In genomic region chrX:72713130-72713529, GRCh38 we compare ENCODE assay signal across 9 cellular contexts. TPM values are rescaled to one million over a fixed set of nuclear protein-coding genes. Genes with fewer than 3 reads are reported as not detected.
A peak's percentile ranks its signal among the peaks of the same experiment; 100 is the strongest.
DNase-seq lines count a peak whose midpoint lies in the region; ATAC-seq and TF ChIP-seq lines count a peak whose summit lies in the region.
"Had no signal": no experiment of that assay in that cellular context is flagged by ENCODE, and none has a peak within 500 bp of the region (broad histone marks: within the 10 kb centered on the region; RNA-seq: fewer than 3 reads in every experiment).

No MANE protein-coding gene starts in this region.

- no peaks in the 10 kb centered on the region for H3K36me3 ChIP-seq in esophagus squamous epithelium
- no peaks in the 10 kb centered on the region for H3K36me3 ChIP-seq in skeletal muscle satellite cell (ENCODE audit: insufficient read depth, low read length)

- H3K9me3 ChIP-seq in esophagus squamous epithelium, result no peaks in the 10 kb centered on the region
- H3K9me3 ChIP-seq in skeletal muscle satellite cell (replicated peaks; ENCODE audit: low read length), result no peaks in the 10 kb centered on the region

- H3K4me2 ChIP-seq in skeletal muscle satellite cell (ENCODE audit: low read length), result peak overlapping the region; percentile 74

- DNase-seq in DMS53 (lab: John Stamatoyannopoulos, UW), result peak; percentile 16
- no peak for DNase-seq in DMS53 treated with DMSO at 0.1 percent for 48 hours (lab: John Stamatoyannopoulos, UW; ENCODE audit: unreplicated experiment)
- peak; percentile 9 for DNase-seq in SW480 (ENCODE audit: low spot score)
- no peak for DNase-seq in esophagus squamous epithelium (lab: John Stamatoyannopoulos, UW)
- no peak for DNase-seq in KG1 (lab: John Stamatoyannopoulos, UW)
- DNase-seq in NCI-H2171 (lab: John Stamatoyannopoulos, UW), result no peak
- DNase-seq: foreskin melanocyte had no signal

- peak overlapping the region in 2 of 4 donors; percentile 84 for H3K27ac ChIP-seq in esophagus squamous epithelium

- ATAC-seq in GM18520 (IDR thresholded peaks at IDR 0.05; ENCODE audit: unreplicated experiment), result no peak

- peak overlapping the region; percentile 70 for H3K9ac ChIP-seq in skeletal muscle satellite cell (ENCODE audit: low read depth, low read length)

- TF ChIP-seq CTCF in esophagus squamous epithelium (IDR thresholded peaks at IDR 0.05), result no peak

- H3K4me3 ChIP-seq in esophagus squamous epithelium (peak overlapping the region; percentile 42 to 68 (median 54)), skeletal muscle satellite cell (ENCODE audit: low read length) (peak overlapping the region; percentile 67)

- no peak for TF ChIP-seq POLR2A in esophagus squamous epithelium (IDR thresholded peaks at IDR 0.05)

- H3K27me3 ChIP-seq in esophagus squamous epithelium (no peaks in the 10 kb centered on the region), skeletal muscle satellite cell (ENCODE audit: control insufficient read depth, insufficient read depth, low read length) (no peaks in the 10 kb centered on the region)

- intact Hi-C loops in esophagus squamous epithelium (cut with DNase I), result no loop called here

- H3K4me1 ChIP-seq in esophagus squamous epithelium (peaks cover 0 to 15% (median 0%) of the 10 kb centered on the region in 3 donors), skeletal muscle satellite cell (ENCODE audit: control insufficient read depth, insufficient read depth, low read length) (no peaks in the 10 kb centered on the region)

- 32 to 44% methylated on average over 3 of the region's 3 CpGs for WGBS in esophagus squamous epithelium, 2 donors

RNA-seq across cellular contexts. Expression of gene PHKA1, which starts 1.0 kb away (rescaled TPM):
- 10 to 100 TPM in 1 of 4 donors, 1 to 10 TPM in 3; 5.6 to 10.3 (median 7.2) TPM for total RNA-seq in esophagus squamous epithelium
- 6.1 and 8.9 TPM in 2 replicates for total RNA-seq in skeletal muscle satellite cell (2012; rRNA removed)

Comparison
In these comparisons a context has a peak if more than half of its experiments do, and no peak if none do; other contexts are left out.
1. DNase-seq: peak in DMS53 (single experiment) and SW480 (single experiment); none in DMS53 treated with DMSO at 0.1 percent for 48 hours (single experiment), esophagus squamous epithelium (single experiment), KG1 (single experiment) and NCI-H2171 (single experiment).